ENCODE assay signal across 10 cellular contexts in genomic region chr9:684055-684949, GRCh38.
DNase-seq lines count a peak whose midpoint lies in the region; ATAC-seq and TF ChIP-seq lines count a peak whose summit lies in the region.
"Had no signal": no experiment of that assay in that cellular context is flagged by ENCODE, and none has a peak within 500 bp of the region (broad histone marks: within the 10 kb centered on the region; RNA-seq: fewer than 3 reads in every experiment).

No MANE protein-coding gene starts in this region.

- peak overlapping the region in 1 of 2 donors; percentile 21 for H3K9ac ChIP-seq in mucosa of rectum (ENCODE audit: low read depth in 1 of 2, low read length in 2 of 2)

- TF ChIP-seq CTCF in dorsolateral prefrontal cortex (IDR thresholded peaks at IDR 0.05 in 54 of 56, conservative IDR thresholded peaks at IDR 0.05 in 2 of 56; ENCODE audit: low read depth in 1 of 56, partially characterized antibody in 56 of 56) = no peak

- DNase-seq in left cardiac atrium (no peak), cardiac septum (ENCODE audit: low spot score) (no peak), dorsolateral prefrontal cortex (no peak), NCI-H226 (no peak), cerebellum (ENCODE audit: low spot score) (no peak), hippocampal formation (lab: John Stamatoyannopoulos, UW) (no peak)
- DNase-seq in stimulated activated CD4-positive, alpha-beta T cell treated with anti-CD3 and anti-CD28 coated beads, Interleukin-15, amount 100 ng/mL, for 24 hours = no peak

- H3K9me3 ChIP-seq in mucosa of rectum (ENCODE audit: control insufficient read depth in 2 of 2, low read length in 2 of 2) = no peaks in the 10 kb centered on the region

- intact Hi-C loops in left cardiac atrium (cut with DNase I) = no loop called here
- intact Hi-C loops in cardiac septum (cut with DNase I) = no loop called here
- intact Hi-C loops in dorsolateral prefrontal cortex (cut with DNase I) = no loop called here

- H3K4me1 ChIP-seq in mucosa of rectum (ENCODE audit: control insufficient read depth in 2 of 2, insufficient read depth in 2 of 2, low read length in 2 of 2) = peaks cover 4 to 7% of the 10 kb centered on the region in 2 donors

- peak overlapping the region in 57 of 59 donors; percentile 15 to 99 (median 73) for H3K27ac ChIP-seq in dorsolateral prefrontal cortex
- H3K27ac ChIP-seq in mucosa of rectum (ENCODE audit: low read depth in 2 of 2, low read length in 2 of 2) = peak overlapping the region; percentile 10 to 54
- H3K27ac ChIP-seq: C4-2B had no signal

- H3K36me3 ChIP-seq in mucosa of rectum (ENCODE audit: control insufficient read depth in 2 of 2, insufficient read depth in 2 of 2, low read length in 2 of 2) = no peaks in the 10 kb centered on the region

- no peaks in the 10 kb centered on the region for H3K27me3 ChIP-seq in dorsolateral prefrontal cortex
- H3K27me3 ChIP-seq in mucosa of rectum (ENCODE audit: control insufficient read depth in 2 of 2, insufficient read depth in 2 of 2, low read length in 2 of 2) = no peaks in the 10 kb centered on the region

- H3K4me3 ChIP-seq in dorsolateral prefrontal cortex (peak overlapping the region in 28 of 59 donors; percentile 1 to 44 (median 18)), mucosa of rectum (ENCODE audit: low read length in 2 of 2) (no peak overlapping the region)
- H3K4me3 ChIP-seq: K562 had no signal

- peak; percentile 19 to 32 for ATAC-seq in left cardiac atrium
- ATAC-seq: K562 had no signal
